In genomic region chr20:50286609-50287008, GRCh38 we compare ENCODE assay signal across 9 cellular contexts.
DNase-seq lines count a peak whose midpoint lies in the region; ATAC-seq and TF ChIP-seq lines count a peak whose summit lies in the region.
"Had no signal": no experiment of that assay in that cellular context is flagged by ENCODE, and none has a peak within 500 bp of the region (broad histone marks: within the 10 kb centered on the region; RNA-seq: fewer than 3 reads in every experiment).

No MANE protein-coding gene starts in this region.

- H3K27ac Mint-ChIP-seq in activated naive CD4-positive, alpha-beta T cell treated with anti-CD3 and anti-CD28 coated beads, Interleukin-2, amount 50 U/mL, for 72 hours, result no peak overlapping the region
- no peak overlapping the region for H3K27ac Mint-ChIP-seq in activated T-helper 1 cell treated with anti-CD3 and anti-CD28 coated beads, Interleukin-12 subunit alpha, Interleukin-12 subunit beta, Interleukin-2, Interleukin-4 antibody, amounts not matched to agents 30 ng/mL and 10 ng/mL and 1 ng/mL, durations not matched to agents 14 hours and 24 hours and 36 hours

- H3K4me1 ChIP-seq in esophagus squamous epithelium (peaks cover 15 to 60% (median 28%) of the 10 kb centered on the region in 3 donors), psoas muscle (peaks cover 43% of the 10 kb centered on the region)

- DNase-seq in GM06990 (ENCODE audit: extremely low read depth, insufficient read length), result peak; percentile 46
- peak; percentile 72 for DNase-seq in LHCN-M2 (ENCODE audit: low read depth)
- DNase-seq in esophagus squamous epithelium (lab: John Stamatoyannopoulos, UW), result no peak
- peak; percentile 81 to 82 for DNase-seq in psoas muscle
- DNase-seq in stimulated activated naive CD4-positive, alpha-beta T cell (lab: John Stamatoyannopoulos, UW), result no peak
- no peak for DNase-seq in activated naive CD4-positive, alpha-beta T cell treated with anti-CD3 and anti-CD28 coated beads, Interleukin-2, amount 50 U/mL, for 72 hours (ENCODE audit: low spot score in 2 of 2)
- DNase-seq in NCI-H187 (lab: John Stamatoyannopoulos, UW), result no peak
- no peak for DNase-seq in activated T-helper 1 cell treated with anti-CD3 and anti-CD28 coated beads, Interleukin-12 subunit alpha, Interleukin-12 subunit beta, Interleukin-2, Interleukin-4 antibody, amounts not matched to agents 30 ng/mL and 10 ng/mL and 1 ng/mL, durations not matched to agents 14 hours and 24 hours and 36 hours (ENCODE audit: low spot score)

- H3K9me3 Mint-ChIP-seq in activated naive CD4-positive, alpha-beta T cell treated with anti-CD3 and anti-CD28 coated beads, Interleukin-2, amount 50 U/mL, for 72 hours, result no peaks in the 10 kb centered on the region
- H3K9me3 Mint-ChIP-seq in activated T-helper 1 cell treated with anti-CD3 and anti-CD28 coated beads, Interleukin-12 subunit alpha, Interleukin-12 subunit beta, Interleukin-2, Interleukin-4 antibody, amounts not matched to agents 30 ng/mL and 10 ng/mL and 1 ng/mL, durations not matched to agents 14 hours and 24 hours and 36 hours, result no peaks in the 10 kb centered on the region

- H3K36me3 Mint-ChIP-seq in activated naive CD4-positive, alpha-beta T cell treated with anti-CD3 and anti-CD28 coated beads, Interleukin-2, amount 50 U/mL, for 72 hours, result no peaks in the 10 kb centered on the region
- no peaks in the 10 kb centered on the region for H3K36me3 Mint-ChIP-seq in activated T-helper 1 cell treated with anti-CD3 and anti-CD28 coated beads, Interleukin-12 subunit alpha, Interleukin-12 subunit beta, Interleukin-2, Interleukin-4 antibody, amounts not matched to agents 30 ng/mL and 10 ng/mL and 1 ng/mL, durations not matched to agents 14 hours and 24 hours and 36 hours (ENCODE audit: low read depth)

- H3K36me3 ChIP-seq in GM06990 (ENCODE audit: control insufficient read depth, insufficient read depth, low read length) (no peaks in the 10 kb centered on the region), esophagus squamous epithelium (no peaks in the 10 kb centered on the region), psoas muscle (ENCODE audit: insufficient read depth in 1 of 2, low read depth in 1 of 2) (no peaks in the 10 kb centered on the region)

- no peaks in the 10 kb centered on the region for H3K9me3 ChIP-seq in esophagus squamous epithelium
- no peaks in the 10 kb centered on the region for H3K9me3 ChIP-seq in psoas muscle

- 39 to 51% methylated on average over 4 of the region's 11 CpGs for WGBS in esophagus squamous epithelium, 2 donors
- 51 to 59% (median 56%) methylated on average over 11 of the region's 11 CpGs for WGBS in psoas muscle, 3 donors

- intact Hi-C loops in esophagus squamous epithelium (cut with DNase I), result no loop called here
- intact Hi-C loops in psoas muscle (cut with DNase I), result no loop called here
- intact Hi-C loops in activated T-helper 1 cell treated with anti-CD3 and anti-CD28 coated beads, Interleukin-12 subunit alpha, Interleukin-12 subunit beta, Interleukin-2, Interleukin-4 antibody, amounts not matched to agents 30 ng/mL and 10 ng/mL and 1 ng/mL, durations not matched to agents 14 hours and 24 hours and 36 hours (cut with micrococcal nuclease), result loop anchor here (5.0 kb wide), 3 partner anchors 94 to 176 kb away; partner anchors contain the start of gene CEBPB

- peak; percentile 43 to 60 (median 50) for ATAC-seq in psoas muscle
- ATAC-seq in activated naive CD4-positive, alpha-beta T cell treated with anti-CD3 and anti-CD28 coated beads, Interleukin-2, amount 50 U/mL, for 72 hours, result no peak

- H3K4me3 ChIP-seq in GM06990 (replicated peaks; ENCODE audit: low read depth, low read length) (peak overlapping the region; percentile 30), esophagus squamous epithelium (peak overlapping the region in 1 of 4 donors; percentile 16), psoas muscle (peak overlapping the region; percentile 30)

- peaks cover 3% of the 10 kb centered on the region for H3K27me3 Mint-ChIP-seq in activated T-helper 1 cell treated with anti-CD3 and anti-CD28 coated beads, Interleukin-12 subunit alpha, Interleukin-12 subunit beta, Interleukin-2, Interleukin-4 antibody, amounts not matched to agents 30 ng/mL and 10 ng/mL and 1 ng/mL, durations not matched to agents 14 hours and 24 hours and 36 hours (ENCODE audit: insufficient read depth)

- peaks cover 31% of the 10 kb centered on the region for H3K4me1 Mint-ChIP-seq in activated T-helper 1 cell treated with anti-CD3 and anti-CD28 coated beads, Interleukin-12 subunit alpha, Interleukin-12 subunit beta, Interleukin-2, Interleukin-4 antibody, amounts not matched to agents 30 ng/mL and 10 ng/mL and 1 ng/mL, durations not matched to agents 14 hours and 24 hours and 36 hours (ENCODE audit: low read depth)

- H3K4me3 Mint-ChIP-seq in activated T-helper 1 cell treated with anti-CD3 and anti-CD28 coated beads, Interleukin-12 subunit alpha, Interleukin-12 subunit beta, Interleukin-2, Interleukin-4 antibody, amounts not matched to agents 30 ng/mL and 10 ng/mL and 1 ng/mL, durations not matched to agents 14 hours and 24 hours and 36 hours, result no peak overlapping the region

- peak overlapping the region; percentile 72 to 87 (median 84) for H3K27ac ChIP-seq in esophagus squamous epithelium
- peak overlapping the region; percentile 82 for H3K27ac ChIP-seq in psoas muscle
- H3K27ac ChIP-seq: HL-60 had no signal

- H3K27me3 ChIP-seq in GM06990 (replicated peaks; ENCODE audit: control insufficient read depth, insufficient read depth, low read length) (no peaks in the 10 kb centered on the region), esophagus squamous epithelium (no peaks in the 10 kb centered on the region), psoas muscle (ENCODE audit: insufficient read depth in 3 of 3, low read length in 2 of 3) (no peaks in the 10 kb centered on the region)

- no peak for TF ChIP-seq POLR2A in esophagus squamous epithelium (IDR thresholded peaks at IDR 0.05)

- TF ChIP-seq CTCF in GM06990 (IDR thresholded peaks at IDR 0.05; ENCODE audit: insufficient read depth, low read length, poor library complexity, severe bottlenecking), result no peak
- no peak for TF ChIP-seq CTCF in esophagus squamous epithelium (IDR thresholded peaks at IDR 0.05)
- no peak for TF ChIP-seq CTCF in psoas muscle (IDR thresholded peaks at IDR 0.05)

Comparison
In these comparisons a context has a peak if more than half of its experiments do, and no peak if none do; other contexts are left out.
1. DNase-seq: peak in GM06990 (single experiment), LHCN-M2 (single experiment) and psoas muscle (2 of 2); none in esophagus squamous epithelium (single experiment), stimulated activated naive CD4-positive, alpha-beta T cell (0 of 6), activated naive CD4-positive, alpha-beta T cell treated with anti-CD3 and anti-CD28 coated beads, Interleukin-2, amount 50 U/mL, for 72 hours (0 of 2), NCI-H187 (0 of 2) and activated T-helper 1 cell treated with anti-CD3 and anti-CD28 coated beads, Interleukin-12 subunit alpha, Interleukin-12 subunit beta, Interleukin-2, Interleukin-4 antibody, amounts not matched to agents 30 ng/mL and 10 ng/mL and 1 ng/mL, durations not matched to agents 14 hours and 24 hours and 36 hours (single experiment).
2. ATAC-seq: peak in psoas muscle (4 of 4); none in activated naive CD4-positive, alpha-beta T cell treated with anti-CD3 and anti-CD28 coated beads, Interleukin-2, amount 50 U/mL, for 72 hours (0 of 2).